29 cellular contexts compared by ENCODE assay signal in the genomic region with DNA sequence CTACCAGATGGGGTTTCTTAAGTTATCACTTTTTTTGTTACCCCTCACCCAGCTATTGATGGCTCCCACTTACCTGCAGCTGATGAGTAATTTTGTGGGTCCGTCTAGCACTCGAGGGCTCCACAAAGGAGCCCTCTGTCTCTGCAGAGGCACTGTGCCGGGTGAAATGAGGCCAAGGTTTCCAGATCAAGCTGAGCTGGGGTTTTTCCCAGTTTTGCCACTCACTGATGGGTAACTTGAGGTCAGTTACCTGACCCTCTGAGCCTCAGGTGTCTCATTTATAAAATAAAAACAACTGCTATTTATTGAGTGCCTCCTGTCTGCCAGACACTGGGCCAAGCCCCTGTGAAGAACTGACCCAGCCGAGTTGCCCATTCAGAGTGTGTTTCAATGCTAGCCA.
"Had no signal": no experiment of that assay in that cellular context is flagged by ENCODE, and none has a peak within 500 bp of the region (broad histone marks: within the 10 kb centered on the region; RNA-seq: fewer than 3 reads in every experiment).

No MANE protein-coding gene starts in this region.

- H3K4me1 Mint-ChIP-seq: nephron progenitor cell; stimulated activated effector memory CD8-positive, alpha-beta T cell treated with anti-CD3 and anti-CD28 coated beads, Interleukin-12 subunit alpha, Interleukin-12 subunit beta, amount 100 ng/mL, for 72 hours; stimulated activated naive B cell treated with anti-CD40 and anti-IgM and Interleukin-4, amounts not matched to agents 10 μg/mL and 1 μg/mL and 100 μg/mL, for 72 hours had no signal

- H3K27ac Mint-ChIP-seq: natural killer cell treated with Interleukin-12 subunit alpha and Interleukin-12 subunit beta and Interleukin-15 and Interleukin-18, amount 100 ng/mL, for 72 hours; nephron progenitor cell; progenitor cell of endocrine pancreas; stimulated activated effector memory CD8-positive, alpha-beta T cell treated with anti-CD3 and anti-CD28 coated beads, Interleukin-12 subunit alpha, Interleukin-12 subunit beta, amount 100 ng/mL, for 72 hours; stimulated activated naive B cell treated with anti-CD40 and anti-IgM and Interleukin-4, amounts not matched to agents 10 μg/mL and 1 μg/mL and 100 μg/mL, for 72 hours; stimulated activated naive CD8-positive, alpha-beta T cell treated with anti-CD3 and anti-CD28 coated beads, Interleukin-15, Interleukin-2, amounts not matched to agents 100 ng/mL and 50 ng/mL, for 24 hours; type B pancreatic cell had no signal

- H3K27me3 Mint-ChIP-seq: naive B cell; naive thymus-derived CD8-positive, alpha-beta T cell; progenitor cell of endocrine pancreas; stimulated activated naive B cell treated with anti-CD40 and anti-IgM and Interleukin-4, amounts not matched to agents 10 μg/mL and 1 μg/mL and 100 μg/mL, for 72 hours; stimulated activated naive CD8-positive, alpha-beta T cell treated with anti-CD3 and anti-CD28 coated beads, Interleukin-15, Interleukin-2, amounts not matched to agents 100 ng/mL and 50 ng/mL, for 24 hours; type B pancreatic cell had no signal

- H3K4me3 Mint-ChIP-seq: naive B cell; natural killer cell treated with Interleukin-12 subunit alpha and Interleukin-12 subunit beta and Interleukin-15 and Interleukin-18, amount 100 ng/mL, for 72 hours; nephron progenitor cell; neural crest cell; stimulated activated effector memory CD8-positive, alpha-beta T cell treated with anti-CD3 and anti-CD28 coated beads, Interleukin-12 subunit alpha, Interleukin-12 subunit beta, amount 100 ng/mL, for 72 hours; stimulated activated naive B cell treated with anti-CD40 and anti-IgM and Interleukin-4, amounts not matched to agents 10 μg/mL and 1 μg/mL and 100 μg/mL, for 72 hours; stimulated activated naive CD8-positive, alpha-beta T cell treated with anti-CD3 and anti-CD28 coated beads, Interleukin-15, Interleukin-2, amounts not matched to agents 100 ng/mL and 50 ng/mL, for 24 hours; type B pancreatic cell had no signal

- H3K4me3 ChIP-seq: psoas muscle, stomach, thoracic aorta, tibial artery, transverse colon, upper lobe of right lung, vagina had no signal

- H3K4me1 ChIP-seq: parathyroid adenoma, psoas muscle, upper lobe of right lung had no signal

- H3K9me3 Mint-ChIP-seq: natural killer cell treated with Interleukin-12 subunit alpha and Interleukin-12 subunit beta and Interleukin-15 and Interleukin-18, amount 100 ng/mL, for 72 hours had no signal

- ATAC-seq: naive thymus-derived CD8-positive, alpha-beta T cell; natural killer cell treated with Interleukin-12 subunit alpha and Interleukin-12 subunit beta and Interleukin-15 and Interleukin-18, amount 100 ng/mL, for 72 hours; psoas muscle; right cardiac atrium; sciatic nerve; stimulated activated effector memory CD8-positive, alpha-beta T cell treated with anti-CD3 and anti-CD28 coated beads, Interleukin-12 subunit alpha, Interleukin-12 subunit beta, amount 100 ng/mL, for 72 hours; stimulated activated naive B cell treated with anti-CD40 and anti-IgM and Interleukin-4, amounts not matched to agents 10 μg/mL and 1 μg/mL and 100 μg/mL, for 72 hours had no signal

- FAIRE-seq: small intestine had no signal

- H3K36me3 Mint-ChIP-seq: natural killer cell treated with Interleukin-12 subunit alpha and Interleukin-12 subunit beta and Interleukin-15 and Interleukin-18, amount 100 ng/mL, for 72 hours; stimulated activated effector memory CD8-positive, alpha-beta T cell treated with anti-CD3 and anti-CD28 coated beads, Interleukin-12 subunit alpha, Interleukin-12 subunit beta, amount 100 ng/mL, for 72 hours had no signal

- H3K27ac ChIP-seq: neutrophil, parathyroid adenoma, psoas muscle, stomach, thoracic aorta, tibial artery, transverse colon, upper lobe of right lung, vagina had no signal

- H3K27me3 ChIP-seq: neutrophil, stomach, tibial artery, transverse colon, upper lobe of right lung, vagina had no signal

- H3K9me3 ChIP-seq: neutrophil, psoas muscle, stomach, thoracic aorta, tibial artery, transverse colon, upper lobe of right lung, vagina had no signal

- H3K36me3 ChIP-seq: neutrophil, stomach, thoracic aorta, tibial artery, transverse colon, upper lobe of right lung, vagina had no signal

- DNase-seq: naive B cell; naive thymus-derived CD8-positive, alpha-beta T cell; nephron progenitor cell; nucleus accumbens; posterior cingulate gyrus; psoas muscle; right cardiac atrium; small intestine; stimulated activated CD4-positive, alpha-beta T cell treated with anti-CD3 and anti-CD28 coated beads, Interleukin-15, amount 100 ng/mL, for 24 hours; stimulated activated CD4-positive, alpha-beta T cell treated with anti-CD3 and anti-CD28 coated beads, Interleukin-2, amount 100 ng/mL, for 24 hours; stimulated activated CD4-positive, alpha-beta T cell treated with anti-CD3 and anti-CD28 coated beads, Interleukin-2, amount 100 ng/mL, for 48 hours; stimulated activated CD4-positive, alpha-beta T cell treated with anti-CD3 and anti-CD28 coated beads, Interleukin-4, amount 100 ng/mL, for 24 hours; stimulated activated naive B cell treated with anti-CD40 and anti-IgM and Interleukin-4, amounts not matched to agents 10 μg/mL and 1 μg/mL and 100 μg/mL, for 72 hours; stimulated activated naive CD4-positive, alpha-beta T cell treated with Interleukin-2 at 50 U/mL for 16 hours; stomach; tibial artery; transverse colon; upper lobe of right lung had no signal
